Comparison of ENCODE assay signal across 8 cellular contexts in genomic region chr16:67934306-67935095, GRCh38. TPM values are rescaled to one million over a fixed set of nuclear protein-coding genes. Genes with fewer than 3 reads are reported as not detected.
A peak's percentile ranks its signal among the peaks of the same experiment; 100 is the strongest.
DNase-seq lines count a peak whose midpoint lies in the region; TF ChIP-seq lines count a peak whose summit lies in the region.

No MANE protein-coding gene starts in this region.

- H3K36me3 Mint-ChIP-seq in activated naive CD4-positive, alpha-beta T cell treated with anti-CD3 and anti-CD28 coated beads for 36 hours (ENCODE audit: low read depth): peaks cover 37% of the 10 kb centered on the region
- H3K36me3 Mint-ChIP-seq in activated naive CD8-positive, alpha-beta T cell treated with anti-CD3 and anti-CD28 coated beads for 36 hours: peaks cover 49% of the 10 kb centered on the region

- H3K4me3 ChIP-seq in kidney epithelial cell (ENCODE audit: low read depth, low read length): peak overlapping the region; percentile 85
- peak overlapping the region; percentile 84 to 94 for H3K4me3 ChIP-seq in tibial artery
- H3K4me3 ChIP-seq in prostate gland: no peak overlapping the region

- CTCF ChIA-PET in activated naive CD4-positive, alpha-beta T cell treated with anti-CD3 and anti-CD28 coated beads for 36 hours (lab: Charles Lee): interaction anchor here (0.8 to 2.6 kb wide), 3 partner anchors 51 to 118 kb away, joined by 3 to 12 read pairs (median 4); no protein-coding TSS in a partner anchor

- H3K4me1 Mint-ChIP-seq in activated naive CD4-positive, alpha-beta T cell treated with anti-CD3 and anti-CD28 coated beads for 36 hours (ENCODE audit: low read depth): peaks cover 31% of the 10 kb centered on the region
- H3K4me1 Mint-ChIP-seq in activated naive CD8-positive, alpha-beta T cell treated with anti-CD3 and anti-CD28 coated beads for 36 hours: peaks cover 29% of the 10 kb centered on the region

- H3K27me3 Mint-ChIP-seq in activated naive CD4-positive, alpha-beta T cell treated with anti-CD3 and anti-CD28 coated beads for 36 hours (ENCODE audit: low read depth): no peaks in the 10 kb centered on the region
- peaks cover 3% of the 10 kb centered on the region for H3K27me3 Mint-ChIP-seq in activated naive CD8-positive, alpha-beta T cell treated with anti-CD3 and anti-CD28 coated beads for 36 hours

- intact Hi-C loops in activated naive CD4-positive, alpha-beta T cell treated with anti-CD3 and anti-CD28 coated beads for 36 hours (cut with micrococcal nuclease): loop anchor here (1.0 to 5.0 kb wide), 10 partner anchors 16 to 413 kb away; partner anchors contain the start of genes CTCF, DPEP3, NUTF2 and PSKH1
- intact Hi-C loops in tibial artery (cut with DNase I; ENCODE audit: low total_unique reads) (no loop called here), prostate gland (cut with DNase I) (loop anchor here (10.0 kb wide), 1 partner anchor 400 kb away; no protein-coding TSS in a partner anchor)

- H3K27me3 ChIP-seq in kidney epithelial cell (ENCODE audit: control insufficient read depth, insufficient read depth, low read length): no peaks in the 10 kb centered on the region
- H3K27me3 ChIP-seq in tibial artery: no peaks in the 10 kb centered on the region
- no peaks in the 10 kb centered on the region for H3K27me3 ChIP-seq in prostate gland (replicated peaks; ENCODE audit: insufficient read depth)

- peaks cover 2% of the 10 kb centered on the region for H3K36me3 ChIP-seq in kidney epithelial cell (ENCODE audit: control insufficient read depth, insufficient read depth, low read length)
- H3K36me3 ChIP-seq in tibial artery: peaks cover under 1 to 45% (median 17%) of the 10 kb centered on the region in 3 donors
- no peaks in the 10 kb centered on the region for H3K36me3 ChIP-seq in prostate gland

- no peak for TF ChIP-seq POLR2A in prostate gland (IDR thresholded peaks at IDR 0.05)

- H3K4me1 ChIP-seq in tibial artery: peaks cover 0 to 21% (median 19%) of the 10 kb centered on the region in 4 donors
- H3K4me1 ChIP-seq in prostate gland (replicated peaks): peaks cover 14% of the 10 kb centered on the region

- H3K27ac ChIP-seq in tibial artery: peak overlapping the region; percentile 76 to 88
- H3K27ac ChIP-seq in prostate gland: peak overlapping the region in 1 of 2 donors; percentile 91

- H3K9me3 Mint-ChIP-seq in activated naive CD4-positive, alpha-beta T cell treated with anti-CD3 and anti-CD28 coated beads for 36 hours: no peaks in the 10 kb centered on the region
- H3K9me3 Mint-ChIP-seq in activated naive CD8-positive, alpha-beta T cell treated with anti-CD3 and anti-CD28 coated beads for 36 hours: no peaks in the 10 kb centered on the region

- peak overlapping the region; percentile 100 for H3K4me3 Mint-ChIP-seq in activated naive CD4-positive, alpha-beta T cell treated with anti-CD3 and anti-CD28 coated beads for 36 hours
- H3K4me3 Mint-ChIP-seq in activated naive CD8-positive, alpha-beta T cell treated with anti-CD3 and anti-CD28 coated beads for 36 hours: peak overlapping the region; percentile 100

- no peak for DNase-seq in activated naive CD4-positive, alpha-beta T cell treated with anti-CD3 and anti-CD28 coated beads for 36 hours
- no peak for DNase-seq in activated naive CD4-positive, alpha-beta T cell treated with Interleukin-2 at 50 U/mL for 16 hours
- DNase-seq in activated naive CD8-positive, alpha-beta T cell treated with anti-CD3 and anti-CD28 coated beads for 36 hours: no peak
- DNase-seq in kidney epithelial cell (ENCODE audit: low read depth) (no peak), tibial artery (no peak), COLO668 (lab: John Stamatoyannopoulos, UW; ENCODE audit: unreplicated experiment) (no peak), prostate gland (ENCODE audit: low spot score) (no peak), OCI-M2 (lab: John Stamatoyannopoulos, UW; ENCODE audit: unreplicated experiment) (no peak)

- H3K27ac Mint-ChIP-seq in activated naive CD4-positive, alpha-beta T cell treated with anti-CD3 and anti-CD28 coated beads for 36 hours: peak overlapping the region; percentile 94
- H3K27ac Mint-ChIP-seq in activated naive CD8-positive, alpha-beta T cell treated with anti-CD3 and anti-CD28 coated beads for 36 hours: peak overlapping the region; percentile 100

- H3K9me3 ChIP-seq in tibial artery (no peaks in the 10 kb centered on the region), prostate gland (no peaks in the 10 kb centered on the region)

- 55% methylated on average over 10 of the region's 13 CpGs for WGBS in prostate gland

- TF ChIP-seq CTCF in kidney epithelial cell (IDR thresholded peaks at IDR 0.05; ENCODE audit: insufficient read depth, low read length, poor library complexity, severe bottlenecking): no peak
- TF ChIP-seq CTCF in tibial artery (IDR thresholded peaks at IDR 0.05): no peak
- TF ChIP-seq CTCF in prostate gland (IDR thresholded peaks at IDR 0.05): no peak

RNA-seq across cellular contexts. Expression of gene PSMB10, which starts 2.1 kb away (rescaled TPM):
- total RNA-seq in activated naive CD4-positive, alpha-beta T cell treated with anti-CD3 and anti-CD28 coated beads for 36 hours: 100 to 1,000 TPM; 138 to 147 TPM
- 100 to 1,000 TPM; 220 to 235 TPM for total RNA-seq in activated naive CD8-positive, alpha-beta T cell treated with anti-CD3 and anti-CD28 coated beads for 36 hours
- total RNA-seq in kidney epithelial cell (33.9 and 36.6 TPM in 2 replicates), prostate gland (10 to 100 TPM; 29.9 to 42.5 TPM)

RNA-seq across cellular contexts. Expression of gene CTRL, which starts 2.8 kb away (rescaled TPM):
- total RNA-seq in activated naive CD4-positive, alpha-beta T cell treated with anti-CD3 and anti-CD28 coated beads for 36 hours: 1 to 10 TPM; 1.5 to 1.8 TPM
- 1 to 10 TPM; 6.2 to 6.8 TPM for total RNA-seq in activated naive CD8-positive, alpha-beta T cell treated with anti-CD3 and anti-CD28 coated beads for 36 hours
- total RNA-seq in kidney epithelial cell: 5.5 TPM in 1 of 2 replicates, not detected in the other
- under 1 TPM in 1 of 2 donors, not detected in 1; 0.85 TPM for total RNA-seq in prostate gland

RNA-seq across cellular contexts. Expression of gene LCAT, which starts 9.4 kb away (rescaled TPM):
- 10 to 100 TPM in 1 of 2 experiments, 1 to 10 TPM in 1; 9.1 to 10.0 TPM for total RNA-seq in activated naive CD4-positive, alpha-beta T cell treated with anti-CD3 and anti-CD28 coated beads for 36 hours
- total RNA-seq in activated naive CD8-positive, alpha-beta T cell treated with anti-CD3 and anti-CD28 coated beads for 36 hours: 10 to 100 TPM; 11.3 to 11.4 TPM
- 3.7 and 5.5 TPM in 2 replicates for total RNA-seq in kidney epithelial cell
- total RNA-seq in prostate gland: 10 to 100 TPM in 1 of 2 donors, 1 to 10 TPM in 1; 6.9 to 17.4 TPM

RNA-seq across cellular contexts. Expression of gene SLC12A4, which starts 33.9 kb away (rescaled TPM):
- 10 to 100 TPM; 24.3 to 28.9 TPM for total RNA-seq in activated naive CD4-positive, alpha-beta T cell treated with anti-CD3 and anti-CD28 coated beads for 36 hours
- total RNA-seq in activated naive CD8-positive, alpha-beta T cell treated with anti-CD3 and anti-CD28 coated beads for 36 hours: 10 to 100 TPM; 27.4 to 29.5 TPM
- 35.4 and 36.6 TPM in 2 replicates for total RNA-seq in kidney epithelial cell
- total RNA-seq in prostate gland: 10 to 100 TPM; 32.6 to 89.1 TPM

RNA-seq across cellular contexts. Expression of gene PSKH1, which starts 41.4 kb away (rescaled TPM):
- total RNA-seq in activated naive CD4-positive, alpha-beta T cell treated with anti-CD3 and anti-CD28 coated beads for 36 hours: 1 to 10 TPM; 7.1 to 8.0 TPM
- 10 to 100 TPM in 1 of 2 experiments, 1 to 10 TPM in 1; 9.9 to 10.6 TPM for total RNA-seq in activated naive CD8-positive, alpha-beta T cell treated with anti-CD3 and anti-CD28 coated beads for 36 hours
- 20.9 and 21.6 TPM in 2 replicates for total RNA-seq in kidney epithelial cell
- total RNA-seq in prostate gland: 10 to 100 TPM; 16.7 to 53.2 TPM

Comparison
In these comparisons a context has a peak if more than half of its experiments do, and no peak if none do; other contexts are left out.
1. H3K4me3 ChIP-seq: peak in kidney epithelial cell (single experiment) and tibial artery (2 of 2); none in prostate gland (0 of 2).